Comparison of ENCODE assay signal across 15 cellular contexts in the genomic region with DNA sequence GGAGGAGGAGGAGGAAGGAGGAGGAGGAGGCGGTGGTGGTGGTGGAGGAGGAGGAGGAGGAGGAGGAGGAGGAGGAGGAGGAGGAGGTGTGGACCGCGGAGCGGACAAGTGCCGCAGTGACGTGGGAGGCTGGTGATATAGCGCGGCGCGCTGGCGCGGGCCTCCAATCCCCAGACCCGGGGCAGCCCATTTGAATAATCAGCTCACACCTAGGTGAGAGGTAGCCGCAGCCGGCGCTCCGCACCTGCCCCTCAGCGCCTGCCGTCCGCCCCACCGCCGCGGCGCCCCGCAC. TPM values are rescaled to one million over a fixed set of nuclear protein-coding genes. Genes with fewer than 3 reads are reported as not detected.
DNase-seq lines count a peak whose midpoint lies in the region; ATAC-seq, FAIRE-seq and TF ChIP-seq lines count a peak whose summit lies in the region.
"Had no signal": no experiment of that assay in that cellular context is flagged by ENCODE, and none has a peak within 500 bp of the region (broad histone marks: within the 10 kb centered on the region; RNA-seq: fewer than 3 reads in every experiment).

No MANE protein-coding gene starts in this region.

- intact Hi-C loops in left ventricle myocardium inferior (cut with micrococcal nuclease): no loop called here
- intact Hi-C loops in Right ventricle myocardium inferior (cut with DNase I): no loop called here
- intact Hi-C loops in HepG2 (cut with micrococcal nuclease; ENCODE audit: unreplicated experiment): loop anchor here (1.0 to 2.0 kb wide), 4 partner anchors 72 to 180 kb away; no protein-coding TSS in a partner anchor
- intact Hi-C loops in testis (cut with DNase I; ENCODE audit: low total_unique reads): no loop called here
- intact Hi-C loops in PC-9 (cut with micrococcal nuclease; ENCODE audit: unreplicated experiment): loop anchor here (5.0 to 10.0 kb wide), 2 partner anchors 100 to 197 kb away; no protein-coding TSS in a partner anchor

- peak in 1 of 2 experiments; percentile 55; a peak in 2 of 4 replicates for TF ChIP-seq POLR2A in HepG2 (IDR thresholded peaks at IDR 0.05; ENCODE audit: insufficient read depth in 1 of 2, low read depth in 2 of 2, low read length in 2 of 2)
- TF ChIP-seq POLR2A in testis (IDR thresholded peaks at IDR 0.05): no peak

- in situ Hi-C loops in HepG2 (cut with HindIII; ENCODE audit: extremely low pct_ligation_motif_present, low pct_unique_long_range_greater_than_20kb): no loop called here
- in situ Hi-C loops in brain microvascular endothelial cell (cut with HindIII; ENCODE audit: low pct_ligation_motif_present, low sequenced_read_pairs): loop anchor here (25.0 kb wide), 1 partner anchor 103 kb away; no protein-coding TSS in a partner anchor

- TF ChIP-seq EP300 in HepG2 (IDR thresholded peaks at IDR 0.05; ENCODE audit: low read depth in 2 of 2, low read length in 2 of 2) (no peak), HepG2 (CRISPR knock-in tag; IDR thresholded peaks at IDR 0.05; ENCODE audit: borderline replicate concordance) (no peak)

- H4K20me1 ChIP-seq in HepG2 (ENCODE audit: insufficient read depth, low read length) (peaks cover 16% of the 10 kb centered on the region; the same call in 1 of the 2 replicates), PC-9 (ENCODE audit: insufficient read depth) (no peaks in the 10 kb centered on the region)

- CTCF ChIA-PET in HepG2 (lab: Yijun Ruan, JAX; ENCODE audit: low intra/inter-chr PET ratio, low total read pairs) (interaction anchor here (0.9 to 5.0 kb wide), 5 partner anchors 94 to 251 kb away, joined by 3 to 83 read pairs (median 27); no protein-coding TSS in a partner anchor), PC-9 (lab: Charles Lee) (no interaction called here)

- BruUV-seq in HepG2 (replicated peaks; lab: Mats Ljungman, UMichigan) (no TSS peak), PC-9 (replicated peaks; lab: Mats Ljungman, UMichigan) (no TSS peak)

- H3K9me2 ChIP-seq in PC-9 (ENCODE audit: insufficient read depth): no peaks in the 10 kb centered on the region

- no peak for DNase-seq in left ventricle myocardium inferior
- DNase-seq in Right ventricle myocardium inferior (ENCODE audit: missing footprints): no peak
- DNase-seq in SHP77 treated with DMSO at 0.1 percent for 48 hours (lab: John Stamatoyannopoulos, UW): peak; percentile 90
- DNase-seq in HepG2 (ENCODE audit: low spot score): peak; percentile 70
- DNase-seq in testis: no peak
- no peak for DNase-seq in brain microvascular endothelial cell
- no peak for DNase-seq in PC-9
- DNase-seq in anterior cingulate cortex (lab: John Stamatoyannopoulos, UW): no peak
- DNase-seq: EL, GOT3, left ventricle myocardium superior had no signal

- no peaks in the 10 kb centered on the region for H3F3A ChIP-seq in PC-9 (ENCODE audit: insufficient read depth, low read depth)

- H3K27ac ChIP-seq in left ventricle myocardium inferior (replicated peaks) (no peak overlapping the region), HepG2 (ENCODE audit: extremely low read length, insufficient read depth, low read length) (peak overlapping the region; percentile 80), testis (no peak overlapping the region), brain microvascular endothelial cell (no peak overlapping the region), PC-9 (no peak overlapping the region)
- H3K27ac ChIP-seq: right atrium auricular region had no signal

- ATAC-seq in Right ventricle myocardium inferior (no peak), HepG2 (peak; percentile 65)
- ATAC-seq: left ventricle myocardium superior had no signal

- H2AFZ ChIP-seq in HepG2 (ENCODE audit: low read length): no peak overlapping the region
- no peak overlapping the region for H2AFZ ChIP-seq in PC-9

- TF ChIP-seq CTCF in left ventricle myocardium inferior (IDR thresholded peaks at IDR 0.05; ENCODE audit: borderline replicate concordance): no peak
- TF ChIP-seq CTCF in HepG2 (CRISPR knock-in tag; IDR thresholded peaks at IDR 0.05): no peak
- TF ChIP-seq CTCF in testis (IDR thresholded peaks at IDR 0.05): no peak
- TF ChIP-seq CTCF in brain microvascular endothelial cell (IDR thresholded peaks at IDR 0.05; ENCODE audit: low read depth, low read length, missing control alignments): no peak
- no peak for TF ChIP-seq CTCF in PC-9 (conservative IDR thresholded peaks at IDR 0.05)

- WGBS in HepG2 (ENCODE audit: low lambda C conversion rate): under 1% methylated on average over 12 of the region's 25 CpGs
- WGBS in testis, 2 donors: 3 to 4% methylated on average over 10 to 12 of the region's 25 CpGs

- H3K27me3 ChIP-seq in left ventricle myocardium inferior (ENCODE audit: low read depth): peaks cover 99% of the 10 kb centered on the region
- peaks cover 3 to 22% of the 10 kb centered on the region in 2 experiments; a peak in 4 of 5 replicates for H3K27me3 ChIP-seq in HepG2 (ENCODE audit: control insufficient read depth in 1 of 2, insufficient read depth in 2 of 2, low read length in 2 of 2)
- H3K27me3 ChIP-seq in testis: no peaks in the 10 kb centered on the region
- H3K27me3 ChIP-seq in brain microvascular endothelial cell (replicated peaks): peaks cover 74% of the 10 kb centered on the region
- H3K27me3 ChIP-seq in PC-9 (ENCODE audit: insufficient read depth, low read depth): no peaks in the 10 kb centered on the region

- H3K9me3 ChIP-seq in left ventricle myocardium inferior (replicated peaks) (no peaks in the 10 kb centered on the region), HepG2 (ENCODE audit: low read length) (no peaks in the 10 kb centered on the region), testis (no peaks in the 10 kb centered on the region), PC-9 (ENCODE audit: insufficient read depth, low read depth) (no peaks in the 10 kb centered on the region)
- H3K9me3 ChIP-seq: right atrium auricular region had no signal

- no peak for FAIRE-seq in HepG2 (lab: Jason Lieb, UNC)
- FAIRE-seq: A204.1 had no signal

- H3K79me2 ChIP-seq in HepG2 (ENCODE audit: insufficient read depth, low read length): peaks cover 39% of the 10 kb centered on the region
- H3K79me2 ChIP-seq in PC-9 (ENCODE audit: low read depth): no peaks in the 10 kb centered on the region

- no peaks in the 10 kb centered on the region for H3K36me3 ChIP-seq in left ventricle myocardium inferior
- H3K36me3 ChIP-seq in HepG2 (replicated peaks in 1 of 2; ENCODE audit: control insufficient read depth in 1 of 2, insufficient read depth in 2 of 2, low read length in 2 of 2): peaks cover 5 to 16% of the 10 kb centered on the region in 2 experiments; a peak in 3 of 5 replicates
- no peaks in the 10 kb centered on the region for H3K36me3 ChIP-seq in testis (ENCODE audit: low read depth, missing control alignments)
- H3K36me3 ChIP-seq in brain microvascular endothelial cell (replicated peaks): no peaks in the 10 kb centered on the region
- H3K36me3 ChIP-seq in PC-9 (ENCODE audit: low read depth): no peaks in the 10 kb centered on the region
- H3K36me3 ChIP-seq: right atrium auricular region had no signal

- H3K4me1 ChIP-seq in left ventricle myocardium inferior (peaks cover 28% of the 10 kb centered on the region), HepG2 (ENCODE audit: insufficient read depth, low read length) (peaks cover 55% of the 10 kb centered on the region), testis (peaks cover 7% of the 10 kb centered on the region), PC-9 (replicated peaks; ENCODE audit: insufficient read depth) (no peaks in the 10 kb centered on the region)

- peak; percentile 6; the same call in 1 of the 2 replicates for TF ChIP-seq RAD21 in HepG2 (CRISPR knock-in tag; IDR thresholded peaks at IDR 0.05)

- POLR2A ChIA-PET in HepG2 (lab: Yijun Ruan, JAX) (interaction anchor here (0.6 to 6.1 kb wide), 23 partner anchors 11 to 766 kb away, joined by 3 to 189 read pairs (median 10); partner anchors contain the start of gene NXT1), PC-9 (lab: Charles Lee; ENCODE audit: unreplicated experiment) (interaction anchor here (0.7 kb wide), 1 partner anchor 96 kb away, joined by 3 read pairs; no protein-coding TSS in a partner anchor)

- H3K4me2 ChIP-seq in HepG2 (ENCODE audit: low read depth, low read length) (peak overlapping the region; percentile 89), PC-9 (no peak overlapping the region)

- H3K9ac ChIP-seq in HepG2 (ENCODE audit: insufficient read depth, low read depth, low read length): peak overlapping the region; percentile 83

- H3K4me3 ChIP-seq in left ventricle myocardium inferior (peak overlapping the region; percentile 41), HepG2 (replicated peaks in 1 of 3; ENCODE audit: insufficient read depth in 1 of 3, low read depth in 2 of 3, low read length in 3 of 3) (peak overlapping the region; percentile 82 to 97 (median 94)), testis (no peak overlapping the region), brain microvascular endothelial cell (ENCODE audit: low read depth, low read length) (no peak overlapping the region), PC-9 (no peak overlapping the region)

RNA-seq across cellular contexts. Expression of gene FOXA2, which starts 0.2 kb away (rescaled TPM):
- total RNA-seq in left ventricle myocardium inferior (not detected), Right ventricle myocardium inferior (not detected), HepG2 (2016; rRNA removed; fragmentation: Illumina TruSeq; extraction: Trizol) (12.2 and 12.7 TPM in 2 replicates), testis (under 1 TPM; 0.24 to 0.43 TPM), PC-9 (2021) (not detected in 2 replicates)
- 4.6 and 4.9 TPM in 2 replicates for total RNA-seq in HepG2 (2016; cell fraction: cytosol; rRNA removed; fragmentation: Illumina TruSeq; extraction: Trizol; ENCODE audit: low read depth)
- 10.8 and 13.2 TPM in 2 replicates for total RNA-seq in HepG2 (2016; cell fraction: insoluble cytoplasmic fraction; rRNA removed; fragmentation: Illumina TruSeq; extraction: Trizol)
- 11.1 and 12.0 TPM in 2 replicates for total RNA-seq in HepG2 (2016; cell fraction: membrane; rRNA removed; fragmentation: Illumina TruSeq; extraction: Trizol)
- total RNA-seq in HepG2 (2016; cell fraction: nucleus; rRNA removed; fragmentation: Illumina TruSeq; extraction: Trizol): 11.8 and 11.9 TPM in 2 replicates
- polyA plus RNA-seq in HepG2 (2011; rRNA removed) (8.8 and 12.2 TPM in 2 replicates), testis (ENCODE audit: insufficient read depth, low read depth, low replicate concordance) (0.54 TPM)
- polyA plus RNA-seq in HepG2 (2011; cell fraction: cytosol; rRNA removed): 5.0 and 7.0 TPM in 2 replicates
- 31.5 and 34.4 TPM in 2 replicates for polyA plus RNA-seq in HepG2 (2011; cell fraction: nucleus; rRNA removed)
- 33.6 and 38.4 TPM in 2 replicates for polyA plus RNA-seq in HepG2 (2012)
- 4.4 TPM in 2 replicates for polyA plus RNA-seq in HepG2 (2016; cell fraction: cytosol; fragmentation: Illumina TruSeq; extraction: Trizol; ENCODE audit: low read depth)
- 22.9 and 28.4 TPM in 2 replicates for polyA plus RNA-seq in HepG2 (2016; cell fraction: insoluble cytoplasmic fraction; fragmentation: Illumina TruSeq; extraction: Trizol; ENCODE audit: low read depth)
- 9.4 and 9.7 TPM in 2 replicates for polyA plus RNA-seq in HepG2 (2016; cell fraction: membrane; fragmentation: Illumina TruSeq; extraction: Trizol; ENCODE audit: low read depth)
- 30.5 and 31.3 TPM in 2 replicates for polyA plus RNA-seq in HepG2 (2016; cell fraction: nucleus; fragmentation: Illumina TruSeq; extraction: Trizol; ENCODE audit: insufficient read depth, low read depth)
- 12.8 TPM in 1 of 2 replicates, not detected in the other for polyA minus RNA-seq in HepG2 (2011; rRNA and poly(A)+ RNA removed; ENCODE audit: low replicate concordance)
- polyA minus RNA-seq in HepG2 (2011; cell fraction: cytosol; rRNA and poly(A)+ RNA removed): 12.6 and 15.2 TPM in 2 replicates
- polyA minus RNA-seq in HepG2 (2011; cell fraction: nucleus; rRNA and poly(A)+ RNA removed): 6.7 and 9.3 TPM in 2 replicates
- total RNA-seq: left ventricle myocardium superior; NCI-H460; right atrium auricular region; T-helper 2 cell treated with Interferon-gamma antibody and Interleukin-4, amounts not matched to agents 100 ng/mL and 5 ng/mL, for 36 hours had no signal

Comparison
In these comparisons a context has a peak if more than half of its experiments do, and no peak if none do; other contexts are left out.
1. DNase-seq: peak in SHP77 treated with DMSO at 0.1 percent for 48 hours (single experiment) and HepG2 (single experiment); none in left ventricle myocardium inferior (single experiment), Right ventricle myocardium inferior (single experiment), testis (single experiment), brain microvascular endothelial cell (single experiment), PC-9 (0 of 2) and anterior cingulate cortex (0 of 58).
2. H3K4me3 ChIP-seq: peak in left ventricle myocardium inferior (single experiment) and HepG2 (3 of 3); none in testis (0 of 2), brain microvascular endothelial cell (single experiment) and PC-9 (single experiment).
3. intact Hi-C loops: an anchor here in HepG2 (1.0 to 2.0 kb wide) and PC-9 (5.0 to 10.0 kb wide); none called in left ventricle myocardium inferior, Right ventricle myocardium inferior and testis.